31 cellular contexts compared by ENCODE assay signal in genomic region chr11:46141597-46141996, GRCh38.
"Had no signal": no experiment of that assay in that cellular context is flagged by ENCODE, and none has a peak within 500 bp of the region (broad histone marks: within the 10 kb centered on the region; RNA-seq: fewer than 3 reads in every experiment).

No MANE protein-coding gene starts in this region.

- H3K9me3 ChIP-seq: ascending aorta, breast epithelium, colonic mucosa had no signal

- H3K27ac Mint-ChIP-seq: activated B cell treated with CpG ODN at 0.5 μM for 24 hours; activated CD8-positive, alpha-beta memory T cell treated with anti-CD3 and anti-CD28 coated beads, Interleukin-2, amount 10 ng/mL, durations not matched to agents 7 days and 5 days; activated CD8-positive, alpha-beta T cell treated with anti-CD3 and anti-CD28 coated beads for 36 hours; activated naive CD4-positive, alpha-beta T cell treated with anti-CD3 and anti-CD28 coated beads, Interleukin-2, amount 10 ng/mL, durations not matched to agents 7 days and 5 days; activated naive CD4-positive, alpha-beta T cell treated with anti-CD3 and anti-CD28 coated beads, Interleukin-2, amount 50 U/mL, for 72 hours; activated naive CD8-positive, alpha-beta T cell treated with anti-CD3 and anti-CD28 coated beads, Interleukin-2, amount 10 ng/mL, durations not matched to agents 7 days and 5 days; activated T-helper 1 cell treated with anti-CD3 and anti-CD28 coated beads, Interleukin-12 subunit alpha, Interleukin-12 subunit beta, Interleukin-2, Interleukin-4 antibody, amounts not matched to agents 30 ng/mL and 10 ng/mL and 1 ng/mL, durations not matched to agents 14 hours and 24 hours and 36 hours; brain; T-helper 1 cell treated with Interleukin-12 subunit alpha and Interleukin-12 subunit beta and Interleukin-4 antibody, amounts not matched to agents 30 μg/mL and 1 μg/mL, for 36 hours had no signal

- FAIRE-seq: frontal cortex had no signal

- H3K4me1 ChIP-seq: ascending aorta, breast epithelium, colonic mucosa had no signal

- H3K4me3 ChIP-seq: ascending aorta, breast epithelium, cardiac muscle cell, colonic mucosa had no signal

- H3K27ac ChIP-seq: ascending aorta, breast epithelium, cardiac muscle cell, colonic mucosa, WERI-Rb-1 had no signal

- H3K9me3 Mint-ChIP-seq: activated B cell treated with CpG ODN at 0.5 μM for 24 hours; activated CD8-positive, alpha-beta T cell treated with anti-CD3 and anti-CD28 coated beads for 36 hours; activated naive CD4-positive, alpha-beta T cell treated with anti-CD3 and anti-CD28 coated beads, Interleukin-2, amount 10 ng/mL, durations not matched to agents 7 days and 5 days; activated naive CD4-positive, alpha-beta T cell treated with anti-CD3 and anti-CD28 coated beads, Interleukin-2, amount 50 U/mL, for 72 hours; activated naive CD8-positive, alpha-beta T cell treated with anti-CD3 and anti-CD28 coated beads, Interleukin-2, amount 10 ng/mL, durations not matched to agents 7 days and 5 days; activated T-helper 1 cell treated with anti-CD3 and anti-CD28 coated beads, Interleukin-12 subunit alpha, Interleukin-12 subunit beta, Interleukin-2, Interleukin-4 antibody, amounts not matched to agents 30 ng/mL and 10 ng/mL and 1 ng/mL, durations not matched to agents 14 hours and 24 hours and 36 hours; brain; T-helper 1 cell treated with Interleukin-12 subunit alpha and Interleukin-12 subunit beta and Interleukin-4 antibody, amounts not matched to agents 30 μg/mL and 1 μg/mL, for 36 hours had no signal

- DNase-seq: activated B cell treated with CpG ODN at 0.5 μM for 24 hours; activated CD4-positive, alpha-beta T cell treated with anti-CD3 and anti-CD28 coated beads for 48 hours; activated CD4-positive, alpha-beta T cell treated with anti-CD3 and anti-CD28 coated beads, Interleukin-2, amount 50 U/mL, for 1 hour; activated CD4-positive, alpha-beta T cell treated with anti-CD3 and anti-CD28 coated beads, Interleukin-2, amount 50 U/mL, for 48 hours; activated CD8-positive, alpha-beta memory T cell treated with anti-CD3 and anti-CD28 coated beads, Interleukin-2, amount 10 ng/mL, durations not matched to agents 7 days and 5 days; activated CD8-positive, alpha-beta memory T cell treated with anti-CD3 and anti-CD28 coated beads, Interleukin-2, amount 50 U/mL, for 4 hours; activated CD8-positive, alpha-beta T cell treated with anti-CD3 and anti-CD28 coated beads for 36 hours; activated gamma-delta T cell; activated naive CD4-positive, alpha-beta T cell; activated naive CD4-positive, alpha-beta T cell treated with anti-CD3 and anti-CD28 coated beads, Interleukin-2, amount 10 ng/mL, durations not matched to agents 7 days and 5 days; activated naive CD8-positive, alpha-beta T cell treated with anti-CD3 and anti-CD28 coated beads, Interleukin-2, amount 10 ng/mL, durations not matched to agents 7 days and 5 days; activated T-cell treated with anti-CD3 and anti-CD28 coated beads, Interleukin-2, amount 50 U/mL, for 1 hour; activated T-cell treated with anti-CD3 and anti-CD28 coated beads, Interleukin-2, amount 50 U/mL, for 48 hours; central memory CD4-positive, alpha-beta T cell; cerebellar nuclear complex; colonic mucosa; effector CD8-positive, alpha-beta T cell; foreskin fibroblast; head of caudate nucleus; T1000; WERI-Rb-1 had no signal

- H3K27me3 ChIP-seq: ascending aorta, breast epithelium, cardiac muscle cell, colonic mucosa had no signal

- H3K36me3 ChIP-seq: ascending aorta, breast epithelium, cardiac muscle cell, colonic mucosa, WERI-Rb-1 had no signal

- H3K4me3 Mint-ChIP-seq: activated B cell treated with CpG ODN at 0.5 μM for 24 hours; activated CD8-positive, alpha-beta memory T cell treated with anti-CD3 and anti-CD28 coated beads, Interleukin-2, amount 10 ng/mL, durations not matched to agents 7 days and 5 days; activated CD8-positive, alpha-beta T cell treated with anti-CD3 and anti-CD28 coated beads for 36 hours; activated naive CD4-positive, alpha-beta T cell treated with anti-CD3 and anti-CD28 coated beads, Interleukin-2, amount 10 ng/mL, durations not matched to agents 7 days and 5 days; activated naive CD8-positive, alpha-beta T cell treated with anti-CD3 and anti-CD28 coated beads, Interleukin-2, amount 10 ng/mL, durations not matched to agents 7 days and 5 days; activated T-helper 1 cell treated with anti-CD3 and anti-CD28 coated beads, Interleukin-12 subunit alpha, Interleukin-12 subunit beta, Interleukin-2, Interleukin-4 antibody, amounts not matched to agents 30 ng/mL and 10 ng/mL and 1 ng/mL, durations not matched to agents 14 hours and 24 hours and 36 hours; brain; T-helper 1 cell treated with Interleukin-12 subunit alpha and Interleukin-12 subunit beta and Interleukin-4 antibody, amounts not matched to agents 30 μg/mL and 1 μg/mL, for 36 hours had no signal

- H3K36me3 Mint-ChIP-seq: activated CD8-positive, alpha-beta memory T cell treated with anti-CD3 and anti-CD28 coated beads, Interleukin-2, amount 10 ng/mL, durations not matched to agents 7 days and 5 days; activated naive CD4-positive, alpha-beta T cell treated with anti-CD3 and anti-CD28 coated beads, Interleukin-2, amount 10 ng/mL, durations not matched to agents 7 days and 5 days; activated naive CD4-positive, alpha-beta T cell treated with anti-CD3 and anti-CD28 coated beads, Interleukin-2, amount 50 U/mL, for 72 hours; activated naive CD8-positive, alpha-beta T cell treated with anti-CD3 and anti-CD28 coated beads, Interleukin-2, amount 10 ng/mL, durations not matched to agents 7 days and 5 days; brain had no signal

- ATAC-seq: activated CD4-positive, CD25-positive, alpha-beta regulatory T cell treated with anti-CD3 and anti-CD28 coated beads, Interleukin-2, amount 50 U/mL, for 24 hours; activated CD8-positive, alpha-beta memory T cell treated with anti-CD3 and anti-CD28 coated beads, Interleukin-2, amount 10 ng/mL, durations not matched to agents 7 days and 5 days; activated CD8-positive, alpha-beta T cell treated with anti-CD3 and anti-CD28 coated beads for 36 hours; esophagus mucosa had no signal

- H3K4me1 Mint-ChIP-seq: activated B cell treated with CpG ODN at 0.5 μM for 24 hours; activated naive CD4-positive, alpha-beta T cell treated with anti-CD3 and anti-CD28 coated beads, Interleukin-2, amount 10 ng/mL, durations not matched to agents 7 days and 5 days; activated naive CD8-positive, alpha-beta T cell treated with anti-CD3 and anti-CD28 coated beads, Interleukin-2, amount 10 ng/mL, durations not matched to agents 7 days and 5 days; brain had no signal
